In genomic region chr10:101814466-101815041, GRCh38 we compare ENCODE assay signal across 1 cellular context.
TF ChIP-seq lines count a peak whose summit lies in the region.

No MANE protein-coding gene starts in this region.

TF ChIP-seq in HCT116, 20 proteins besides CTCF, POLR2A, EP300 and RAD21 (continued from another document):
- TF ChIP-seq, protein P1, sequence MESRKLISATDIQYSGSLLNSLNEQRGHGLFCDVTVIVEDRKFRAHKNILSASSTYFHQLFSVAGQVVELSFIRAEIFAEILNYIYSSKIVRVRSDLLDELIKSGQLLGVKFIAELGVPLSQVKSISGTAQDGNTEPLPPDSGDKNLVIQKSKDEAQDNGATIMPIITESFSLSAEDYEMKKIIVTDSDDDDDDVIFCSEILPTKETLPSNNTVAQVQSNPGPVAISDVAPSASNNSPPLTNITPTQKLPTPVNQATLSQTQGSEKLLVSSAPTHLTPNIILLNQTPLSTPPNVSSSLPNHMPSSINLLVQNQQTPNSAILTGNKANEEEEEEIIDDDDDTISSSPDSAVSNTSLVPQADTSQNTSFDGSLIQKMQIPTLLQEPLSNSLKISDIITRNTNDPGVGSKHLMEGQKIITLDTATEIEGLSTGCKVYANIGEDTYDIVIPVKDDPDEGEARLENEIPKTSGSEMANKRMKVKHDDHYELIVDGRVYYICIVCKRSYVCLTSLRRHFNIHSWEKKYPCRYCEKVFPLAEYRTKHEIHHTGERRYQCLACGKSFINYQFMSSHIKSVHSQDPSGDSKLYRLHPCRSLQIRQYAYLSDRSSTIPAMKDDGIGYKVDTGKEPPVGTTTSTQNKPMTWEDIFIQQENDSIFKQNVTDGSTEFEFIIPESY (IDR thresholded peaks at IDR 0.05; ENCODE audit: extremely low read depth, insufficient replicate concordance, low read length) = no peak
TF ChIP-seq in HCT116: peak in this region for 0.
